15 cellular contexts compared by ENCODE assay signal in the genomic region with DNA sequence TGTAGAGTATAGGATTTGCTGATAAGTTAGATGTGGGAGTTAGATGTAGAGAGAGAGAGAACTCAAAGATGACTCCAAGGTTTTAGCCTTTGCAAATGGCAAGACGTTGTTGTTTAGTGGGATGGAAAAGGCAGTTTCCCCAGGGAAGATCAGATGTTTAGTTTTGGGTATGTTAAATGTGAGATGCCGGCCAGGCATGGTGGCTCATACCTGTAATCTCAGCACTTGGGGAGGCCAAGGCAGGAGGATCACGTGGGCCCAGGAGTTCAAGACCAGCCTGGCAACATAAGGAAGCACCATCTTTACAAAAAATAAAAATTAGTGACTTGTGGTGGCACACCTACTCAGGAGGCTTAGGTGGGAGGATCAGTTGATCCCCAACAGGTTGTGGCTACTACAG. TPM values are rescaled to one million over a fixed set of nuclear protein-coding genes. Genes with fewer than 3 reads are reported as not detected.
DNase-seq lines count a peak whose midpoint lies in the region; ATAC-seq, FAIRE-seq and TF ChIP-seq lines count a peak whose summit lies in the region.
"Had no signal": no experiment of that assay in that cellular context is flagged by ENCODE, and none has a peak within 500 bp of the region (broad histone marks: within the 10 kb centered on the region; RNA-seq: fewer than 3 reads in every experiment).

No MANE protein-coding gene starts in this region.

- H3F3A ChIP-seq in GM23338 (replicated peaks; ENCODE audit: low read depth): no peaks in the 10 kb centered on the region

- no peaks in the 10 kb centered on the region for H3K79me2 ChIP-seq in GM23338 (replicated peaks; ENCODE audit: insufficient read depth)

- no peaks in the 10 kb centered on the region for H3K4me1 ChIP-seq in GM23338 (ENCODE audit: insufficient read depth)
- H3K4me1 ChIP-seq: BE2C, BLaER1 had no signal

- no peaks in the 10 kb centered on the region for H3K4me1 Mint-ChIP-seq in GM23338
- H3K4me1 Mint-ChIP-seq: CD14-positive monocyte; CD8-positive, alpha-beta memory T cell had no signal

- no peaks in the 10 kb centered on the region for H3K9me3 Mint-ChIP-seq in GM23338
- H3K9me3 Mint-ChIP-seq: CD14-positive monocyte; CD4-positive, alpha-beta memory T cell; CD4-positive, CD25-positive, alpha-beta regulatory T cell; CD8-positive, alpha-beta memory T cell had no signal

- TF ChIP-seq POLR2A in GM12892 (IDR thresholded peaks at IDR 0.05; ENCODE audit: low read depth, low read length): no peak

- DNase-seq in GM12892 (ENCODE audit: insufficient read length): no peak
- no peak for DNase-seq in GM23338 (ENCODE audit: low spot score)
- DNase-seq in epithelial cell of prostate (ENCODE audit: low read depth, low spot score): no peak
- no peak for DNase-seq in NCI-H2171 (lab: John Stamatoyannopoulos, UW)
- DNase-seq: 8988T, DMS79, GDM1 had no signal

- no peaks in the 10 kb centered on the region for H3K27me3 ChIP-seq in GM23338 (ENCODE audit: insufficient read depth)
- H3K27me3 ChIP-seq: BE2C, BLaER1 had no signal

- no peak overlapping the region for H3K4me3 Mint-ChIP-seq in GM23338
- H3K4me3 Mint-ChIP-seq: CD14-positive monocyte; CD4-positive, alpha-beta memory T cell; CD4-positive, CD25-positive, alpha-beta regulatory T cell; CD8-positive, alpha-beta memory T cell had no signal

- 0 out of 2 replicates have a peak overlapping the region, but pooled peaks have one; percentile 55 for H3K27ac ChIP-seq in GM23338 (ENCODE audit: low read depth)
- peak overlapping the region; percentile 2 for H3K27ac ChIP-seq in epithelial cell of prostate
- H3K27ac ChIP-seq: BLaER1 had no signal

- no peak overlapping the region for H3K27ac Mint-ChIP-seq in GM23338
- H3K27ac Mint-ChIP-seq: CD14-positive monocyte; CD4-positive, alpha-beta memory T cell; CD4-positive, CD25-positive, alpha-beta regulatory T cell; CD8-positive, alpha-beta memory T cell had no signal

- no peaks in the 10 kb centered on the region for H4K20me1 ChIP-seq in GM23338 (replicated peaks; ENCODE audit: insufficient read depth)
- H4K20me1 ChIP-seq: BLaER1 had no signal

- H3K36me3 ChIP-seq in GM23338 (ENCODE audit: insufficient read depth): peaks cover 27% of the 10 kb centered on the region; the same call in 1 of the 2 replicates

- no peak for TF ChIP-seq CTCF in GM23338 (conservative IDR thresholded peaks at IDR 0.05; ENCODE audit: low read depth in 2 of 2)

- H2AFZ ChIP-seq in GM23338: no peak overlapping the region

- peaks cover 25% of the 10 kb centered on the region for H3K36me3 Mint-ChIP-seq in GM23338 (ENCODE audit: low read depth)

- FAIRE-seq in GM12892 (lab: Jason Lieb, UNC): peak; percentile 48
- FAIRE-seq: A204.1 had no signal

- no peak overlapping the region for H3K4me3 ChIP-seq in GM23338
- H3K4me3 ChIP-seq: BLaER1 had no signal

- H3K9me2 ChIP-seq in GM23338 (ENCODE audit: insufficient read depth): no peaks in the 10 kb centered on the region

- no peaks in the 10 kb centered on the region for H3K27me3 Mint-ChIP-seq in GM23338 (ENCODE audit: insufficient read depth, low read depth, poor library complexity)
- H3K27me3 Mint-ChIP-seq: CD4-positive, alpha-beta memory T cell; CD4-positive, CD25-positive, alpha-beta regulatory T cell; CD8-positive, alpha-beta memory T cell had no signal

- ATAC-seq in GM23338 (no peak), HG02798 (IDR thresholded peaks at IDR 0.05; ENCODE audit: poor library complexity, unreplicated experiment) (no peak)

- H3K4me2 ChIP-seq in GM23338: no peak overlapping the region
- H3K4me2 ChIP-seq: BLaER1 had no signal

TF ChIP-seq in GM23338, 12 proteins besides CTCF, POLR2A, EP300 and RAD21:
- no peak for TF ChIP-seq ZNF331 (CRISPR knock-in tag; IDR thresholded peaks at IDR 0.05; ENCODE audit: low read depth)
- TF ChIP-seq POLR2AphosphoS5 (IDR thresholded peaks at IDR 0.05; ENCODE audit: low read depth): no peak
- no peak for TF ChIP-seq CREB1 (CRISPR knock-in tag; IDR thresholded peaks at IDR 0.05; ENCODE audit: low read depth)
- TF ChIP-seq, protein P1, sequence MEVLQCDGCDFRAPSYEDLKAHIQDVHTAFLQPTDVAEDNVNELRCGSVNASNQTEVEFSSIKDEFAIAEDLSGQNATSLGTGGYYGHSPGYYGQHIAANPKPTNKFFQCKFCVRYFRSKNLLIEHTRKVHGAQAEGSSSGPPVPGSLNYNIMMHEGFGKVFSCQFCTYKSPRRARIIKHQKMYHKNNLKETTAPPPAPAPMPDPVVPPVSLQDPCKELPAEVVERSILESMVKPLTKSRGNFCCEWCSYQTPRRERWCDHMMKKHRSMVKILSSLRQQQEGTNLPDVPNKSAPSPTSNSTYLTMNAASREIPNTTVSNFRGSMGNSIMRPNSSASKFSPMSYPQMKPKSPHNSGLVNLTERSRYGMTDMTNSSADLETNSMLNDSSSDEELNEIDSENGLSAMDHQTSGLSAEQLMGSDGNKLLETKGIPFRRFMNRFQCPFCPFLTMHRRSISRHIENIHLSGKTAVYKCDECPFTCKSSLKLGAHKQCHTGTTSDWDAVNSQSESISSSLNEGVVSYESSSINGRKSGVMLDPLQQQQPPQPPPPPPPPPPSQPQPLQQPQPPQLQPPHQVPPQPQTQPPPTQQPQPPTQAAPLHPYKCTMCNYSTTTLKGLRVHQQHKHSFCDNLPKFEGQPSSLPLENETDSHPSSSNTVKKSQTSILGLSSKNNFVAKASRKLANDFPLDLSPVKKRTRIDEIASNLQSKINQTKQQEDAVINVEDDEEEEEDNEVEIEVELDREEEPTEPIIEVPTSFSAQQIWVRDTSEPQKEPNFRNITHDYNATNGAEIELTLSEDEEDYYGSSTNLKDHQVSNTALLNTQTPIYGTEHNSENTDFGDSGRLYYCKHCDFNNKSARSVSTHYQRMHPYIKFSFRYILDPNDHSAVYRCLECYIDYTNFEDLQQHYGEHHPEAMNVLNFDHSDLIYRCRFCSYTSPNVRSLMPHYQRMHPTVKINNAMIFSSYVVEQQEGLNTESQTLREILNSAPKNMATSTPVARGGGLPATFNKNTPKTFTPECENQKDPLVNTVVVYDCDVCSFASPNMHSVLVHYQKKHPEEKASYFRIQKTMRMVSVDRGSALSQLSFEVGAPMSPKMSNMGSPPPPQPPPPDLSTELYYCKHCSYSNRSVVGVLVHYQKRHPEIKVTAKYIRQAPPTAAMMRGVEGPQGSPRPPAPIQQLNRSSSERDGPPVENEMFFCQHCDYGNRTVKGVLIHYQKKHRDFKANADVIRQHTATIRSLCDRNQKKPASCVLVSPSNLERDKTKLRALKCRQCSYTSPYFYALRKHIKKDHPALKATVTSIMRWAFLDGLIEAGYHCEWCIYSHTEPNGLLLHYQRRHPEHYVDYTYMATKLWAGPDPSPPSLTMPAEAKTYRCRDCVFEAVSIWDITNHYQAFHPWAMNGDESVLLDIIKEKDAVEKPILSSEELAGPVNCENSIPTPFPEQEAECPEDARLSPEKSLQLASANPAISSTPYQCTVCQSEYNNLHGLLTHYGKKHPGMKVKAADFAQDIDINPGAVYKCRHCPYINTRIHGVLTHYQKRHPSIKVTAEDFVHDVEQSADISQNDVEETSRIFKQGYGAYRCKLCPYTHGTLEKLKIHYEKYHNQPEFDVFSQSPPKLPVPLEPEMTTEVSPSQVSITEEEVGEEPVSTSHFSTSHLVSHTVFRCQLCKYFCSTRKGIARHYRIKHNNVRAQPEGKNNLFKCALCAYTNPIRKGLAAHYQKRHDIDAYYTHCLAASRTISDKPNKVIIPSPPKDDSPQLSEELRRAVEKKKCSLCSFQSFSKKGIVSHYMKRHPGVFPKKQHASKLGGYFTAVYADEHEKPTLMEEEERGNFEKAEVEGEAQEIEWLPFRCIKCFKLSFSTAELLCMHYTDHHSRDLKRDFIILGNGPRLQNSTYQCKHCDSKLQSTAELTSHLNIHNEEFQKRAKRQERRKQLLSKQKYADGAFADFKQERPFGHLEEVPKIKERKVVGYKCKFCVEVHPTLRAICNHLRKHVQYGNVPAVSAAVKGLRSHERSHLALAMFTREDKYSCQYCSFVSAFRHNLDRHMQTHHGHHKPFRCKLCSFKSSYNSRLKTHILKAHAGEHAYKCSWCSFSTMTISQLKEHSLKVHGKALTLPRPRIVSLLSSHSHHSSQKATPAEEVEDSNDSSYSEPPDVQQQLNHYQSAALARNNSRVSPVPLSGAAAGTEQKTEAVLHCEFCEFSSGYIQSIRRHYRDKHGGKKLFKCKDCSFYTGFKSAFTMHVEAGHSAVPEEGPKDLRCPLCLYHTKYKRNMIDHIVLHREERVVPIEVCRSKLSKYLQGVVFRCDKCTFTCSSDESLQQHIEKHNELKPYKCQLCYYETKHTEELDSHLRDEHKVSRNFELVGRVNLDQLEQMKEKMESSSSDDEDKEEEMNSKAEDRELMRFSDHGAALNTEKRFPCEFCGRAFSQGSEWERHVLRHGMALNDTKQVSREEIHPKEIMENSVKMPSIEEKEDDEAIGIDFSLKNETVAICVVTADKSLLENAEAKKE (CRISPR knock-in tag; IDR thresholded peaks at IDR 0.05): no peak
- no peak for TF ChIP-seq NANOG (IDR thresholded peaks at IDR 0.05; ENCODE audit: borderline replicate concordance)

RNA-seq across cellular contexts. Expression of a gene that starts 33.5 kb away (rescaled TPM):
- polyA plus RNA-seq in GM12892 (2012; ENCODE audit: missing spikeins): 65.6 TPM
- 77.6 and 80.2 TPM in 2 replicates for total RNA-seq in GM23338 (2014; rRNA removed; shearing (Covaris generic))
- polyA plus RNA-seq in GM23338 (2016; fragmentation: Nextera tagmentation; extraction: Ambion mirVana): 99.2 and 110 TPM in 2 replicates
